Comparison of ENCODE assay signal across 7 cellular contexts in genomic region chr6:143165315-143165855, GRCh38.
"Had no signal": no experiment of that assay in that cellular context is flagged by ENCODE, and none has a peak within 500 bp of the region (broad histone marks: within the 10 kb centered on the region; RNA-seq: fewer than 3 reads in every experiment).

No MANE protein-coding gene starts in this region.

- H3K4me3 Mint-ChIP-seq: HFFc6 had no signal

- H3K27ac Mint-ChIP-seq: HFFc6 had no signal

- H3K36me3 ChIP-seq: HAP-1 had no signal

- H2AFZ ChIP-seq: GM23248 had no signal

- H3K4me3 ChIP-seq: GM23248, HAP-1 had no signal

- H3K9ac ChIP-seq: GM23248 had no signal

- H3K27ac ChIP-seq: GM23248, HL-60 had no signal

- H3K9me3 Mint-ChIP-seq: HFFc6 had no signal

- H3K9me3 ChIP-seq: HAP-1 had no signal

- H3K4me1 ChIP-seq: HAP-1 had no signal

- DNase-seq: GM23248, GOT3, H7, HFFc6, IMR-90 had no signal
